22 cellular contexts compared by ENCODE assay signal in genomic region chr14:40394634-40395340, GRCh38.
"Had no signal": no experiment of that assay in that cellular context is flagged by ENCODE, and none has a peak within 500 bp of the region (broad histone marks: within the 10 kb centered on the region; RNA-seq: fewer than 3 reads in every experiment).

No MANE protein-coding gene starts in this region.

- H3K27me3 ChIP-seq: colonic mucosa, dorsolateral prefrontal cortex, esophagus muscularis mucosa, gastroesophageal sphincter, stomach, suprapubic skin, transverse colon had no signal

- H3K27ac ChIP-seq: colonic mucosa, dorsolateral prefrontal cortex, esophagus muscularis mucosa, gastroesophageal sphincter, lower lobe of right lung, parathyroid adenoma, stomach, suprapubic skin, transverse colon had no signal

- H3K4me1 ChIP-seq: colonic mucosa, esophagus muscularis mucosa, gastroesophageal sphincter, lower lobe of right lung, parathyroid adenoma, stomach, suprapubic skin, transverse colon had no signal

- H3K79me2 ChIP-seq: parathyroid adenoma had no signal

- H3K36me3 ChIP-seq: colonic mucosa, esophagus muscularis mucosa, gastroesophageal sphincter, lower lobe of right lung, stomach, suprapubic skin, transverse colon had no signal

- H3K4me3 ChIP-seq: colonic mucosa, dorsolateral prefrontal cortex, esophagus muscularis mucosa, gastroesophageal sphincter, lower lobe of right lung, stomach, suprapubic skin, transverse colon had no signal

- DNase-seq: activated B cell treated with CpG ODN at 0.5 μM for 24 hours; activated CD4-positive, alpha-beta memory T cell treated with anti-CD3 and anti-CD28 coated beads, Interleukin-2, amount 10 ng/mL, durations not matched to agents 7 days and 5 days; activated CD4-positive, alpha-beta T cell treated with anti-CD3 and anti-CD28 coated beads for 4 hours; activated gamma-delta T cell treated with Interleukin-2 at 50 U/mL for 16 hours; anterior cingulate cortex; colonic mucosa; dorsolateral prefrontal cortex; effector memory CD8-positive, alpha-beta T cell; head of caudate nucleus; islet precursor cell; lower lobe of right lung; naive B cell; nucleus accumbens; small intestine; stimulated activated CD4-positive, alpha-beta T cell treated with anti-CD3 and anti-CD28 coated beads, Interleukin-15, amount 100 ng/mL, for 24 hours; stomach; T1000; transverse colon had no signal

- H2AFZ ChIP-seq: parathyroid adenoma had no signal

- H3K9me3 ChIP-seq: colonic mucosa, esophagus muscularis mucosa, gastroesophageal sphincter, lower lobe of right lung, stomach, suprapubic skin, transverse colon had no signal
